In genomic region chr1:43066578-43066977, GRCh38 we compare ENCODE assay signal across 16 cellular contexts.
"Had no signal": no experiment of that assay in that cellular context is flagged by ENCODE, and none has a peak within 500 bp of the region (broad histone marks: within the 10 kb centered on the region; RNA-seq: fewer than 3 reads in every experiment).

No MANE protein-coding gene starts in this region.

- H3K9me3 Mint-ChIP-seq: activated CD4-positive, alpha-beta memory T cell treated with anti-CD3 and anti-CD28 coated beads for 36 hours; activated T-cell treated with anti-CD3 and anti-CD28 coated beads, Interleukin-2, amount 50 U/mL, for 72 hours; nephron progenitor cell had no signal

- H3K27me3 Mint-ChIP-seq: activated CD4-positive, alpha-beta memory T cell treated with anti-CD3 and anti-CD28 coated beads for 36 hours had no signal

- H3K4me3 ChIP-seq: cardiac muscle cell, colonic mucosa, heart right ventricle, left ventricle myocardium inferior, ovary, stomach, thoracic aorta, uterus had no signal

- ATAC-seq: activated T-cell treated with anti-CD3 and anti-CD28 coated beads, Interleukin-2, amount 50 U/mL, for 72 hours; heart right ventricle had no signal

- DNase-seq: activated CD4-positive, alpha-beta memory T cell treated with anti-CD3 and anti-CD28 coated beads for 36 hours; activated CD4-positive, CD25-positive, alpha-beta regulatory T cell treated with anti-CD3 and anti-CD28 coated beads, Interleukin-2, amount 50 U/mL, for 72 hours; activated T-cell treated with anti-CD3 and anti-CD28 coated beads, Interleukin-2, amount 50 U/mL, for 72 hours; colonic mucosa; effector CD4-positive, alpha-beta T cell; heart right ventricle; kidney; left ventricle myocardium inferior; midbrain; nephron progenitor cell; ovary; stimulated activated CD4-positive, alpha-beta T cell treated with anti-CD3 and anti-CD28 coated beads, Interleukin-4, amount 100 ng/mL, for 4 hours; stomach; uterus had no signal

- H3K36me3 Mint-ChIP-seq: activated CD4-positive, alpha-beta memory T cell treated with anti-CD3 and anti-CD28 coated beads for 36 hours had no signal

- H3K27me3 ChIP-seq: cardiac muscle cell, colonic mucosa, ovary, uterus had no signal

- H3K9me3 ChIP-seq: colonic mucosa, heart right ventricle, left ventricle myocardium inferior, ovary, stomach, thoracic aorta, uterus had no signal

- H3K36me3 ChIP-seq: cardiac muscle cell, colonic mucosa, heart right ventricle, left ventricle myocardium inferior, ovary, stomach, thoracic aorta, uterus had no signal

- H3K4me3 Mint-ChIP-seq: activated CD4-positive, alpha-beta memory T cell treated with anti-CD3 and anti-CD28 coated beads for 36 hours; activated T-cell treated with anti-CD3 and anti-CD28 coated beads, Interleukin-2, amount 50 U/mL, for 72 hours; nephron progenitor cell had no signal

- H3K4me1 ChIP-seq: colonic mucosa, uterus had no signal

- H3K27ac Mint-ChIP-seq: activated CD4-positive, alpha-beta memory T cell treated with anti-CD3 and anti-CD28 coated beads for 36 hours; activated T-cell treated with anti-CD3 and anti-CD28 coated beads, Interleukin-2, amount 50 U/mL, for 72 hours had no signal

- H3K27ac ChIP-seq: cardiac muscle cell, colonic mucosa, heart right ventricle, left ventricle myocardium inferior, ovary, stomach, thoracic aorta, uterus had no signal
